28 cellular contexts compared by ENCODE assay signal in genomic region chr21:38247738-38248509, GRCh38. TPM values are rescaled to one million over a fixed set of nuclear protein-coding genes. Genes with fewer than 3 reads are reported as not detected.
"Had no signal": no experiment of that assay in that cellular context is flagged by ENCODE, and none has a peak within 500 bp of the region (broad histone marks: within the 10 kb centered on the region; RNA-seq: fewer than 3 reads in every experiment).

No MANE protein-coding gene starts in this region.

- H3K4me1 ChIP-seq: gastrocnemius medialis had no signal

- H3K4me3 ChIP-seq: ascending aorta, coronary artery, dorsolateral prefrontal cortex, gastrocnemius medialis, transverse colon had no signal

- H3K9me3 ChIP-seq: ascending aorta, gastrocnemius medialis, transverse colon had no signal

- H3K36me3 ChIP-seq: ascending aorta, brain microvascular endothelial cell, gastrocnemius medialis, transverse colon had no signal

- H3K27ac ChIP-seq: ascending aorta, brain microvascular endothelial cell, coronary artery, dorsolateral prefrontal cortex, gastrocnemius medialis had no signal

- ATAC-seq: effector memory CD8-positive, alpha-beta T cell; gastrocnemius medialis; naive thymus-derived CD8-positive, alpha-beta T cell; right cardiac atrium; stimulated activated naive B cell treated with anti-CD40 and anti-IgM and Interleukin-4, amounts not matched to agents 10 μg/mL and 1 μg/mL and 100 μg/mL, for 72 hours; WTC11 had no signal

- DNase-seq: activated CD4-positive, alpha-beta memory T cell treated with anti-CD3 and anti-CD28 coated beads, Interleukin-2, amount 10 ng/mL, durations not matched to agents 7 days and 5 days; activated CD4-positive, alpha-beta T cell treated with anti-CD3 and anti-CD28 coated beads for 1 hour; activated CD4-positive, alpha-beta T cell treated with anti-CD3 and anti-CD28 coated beads, Interleukin-2, amount 10 ng/mL, durations not matched to agents 7 days and 5 days; activated CD8-positive, alpha-beta memory T cell treated with anti-CD3 and anti-CD28 coated beads, Interleukin-2, amount 50 U/mL, for 48 hours; activated gamma-delta T cell; activated naive CD4-positive, alpha-beta T cell treated with anti-CD3 and anti-CD28 coated beads, Interleukin-2, amount 10 ng/mL, durations not matched to agents 7 days and 5 days; activated naive CD8-positive, alpha-beta T cell treated with anti-CD3 and anti-CD28 coated beads, Interleukin-2, amount 10 ng/mL, durations not matched to agents 7 days and 5 days; activated T-cell treated with anti-CD3 and anti-CD28 coated beads, Interleukin-2, amount 50 U/mL, for 24 hours; brain microvascular endothelial cell; dorsolateral prefrontal cortex; effector memory CD8-positive, alpha-beta T cell; erythroblast; gastrocnemius medialis; glutamatergic neuron; midbrain; naive thymus-derived CD8-positive, alpha-beta T cell; occipital lobe; right cardiac atrium; stimulated activated CD4-positive, alpha-beta T cell treated with anti-CD3 and anti-CD28 coated beads, Interleukin-15, amount 100 ng/mL, for 24 hours; stimulated activated CD4-positive, alpha-beta T cell treated with anti-CD3 and anti-CD28 coated beads, Interleukin-2, amount 100 ng/mL, for 24 hours; stimulated activated naive B cell treated with anti-CD40 and anti-IgM and Interleukin-4, amounts not matched to agents 10 μg/mL and 1 μg/mL and 100 μg/mL, for 72 hours; T-helper 9 cell; transverse colon had no signal

- H3K27me3 ChIP-seq: ascending aorta, brain microvascular endothelial cell, gastrocnemius medialis, transverse colon had no signal

RNA-seq across cellular contexts. Expression of gene KCNJ15, which starts 8.9 kb away (rescaled TPM):
- total RNA-seq: activated CD4-positive, alpha-beta memory T cell treated with anti-CD3 and anti-CD28 coated beads, Interleukin-2, amount 10 ng/mL, durations not matched to agents 7 days and 5 days; activated CD4-positive, alpha-beta T cell treated with anti-CD3 and anti-CD28 coated beads, Interleukin-2, amount 10 ng/mL, durations not matched to agents 7 days and 5 days; activated naive CD8-positive, alpha-beta T cell treated with anti-CD3 and anti-CD28 coated beads, Interleukin-2, amount 10 ng/mL, durations not matched to agents 7 days and 5 days; cerebellum; naive thymus-derived CD8-positive, alpha-beta T cell; temporal lobe had no signal
